Comparison of ENCODE assay signal across 26 cellular contexts in genomic region chr2:96136123-96136720, GRCh38. TPM values are rescaled to one million over a fixed set of nuclear protein-coding genes. Genes with fewer than 3 reads are reported as not detected.
DNase-seq lines count a peak whose midpoint lies in the region; ATAC-seq and TF ChIP-seq lines count a peak whose summit lies in the region.
"Had no signal": no experiment of that assay in that cellular context is flagged by ENCODE, and none has a peak within 500 bp of the region (broad histone marks: within the 10 kb centered on the region; RNA-seq: fewer than 3 reads in every experiment).

No MANE protein-coding gene starts in this region.

- intact Hi-C loops in Right ventricle myocardium inferior (cut with DNase I) = no loop called here

- no peaks in the 10 kb centered on the region for H3K79me2 ChIP-seq in osteoblast (ENCODE audit: insufficient read depth, low read length)

- H3K36me3 Mint-ChIP-seq in mesothelial cell of epicardium = no peaks in the 10 kb centered on the region
- H3K36me3 Mint-ChIP-seq: activated naive CD4-positive, alpha-beta T cell treated with anti-CD3 and anti-CD28 coated beads, Interleukin-2, amount 50 U/mL, for 24 hours; naive B cell had no signal

- H3K27me3 Mint-ChIP-seq in mesothelial cell of epicardium (ENCODE audit: low read depth) = peaks cover 44% of the 10 kb centered on the region
- H3K27me3 Mint-ChIP-seq: activated naive CD4-positive, alpha-beta T cell treated with anti-CD3 and anti-CD28 coated beads, Interleukin-2, amount 50 U/mL, for 24 hours; naive B cell had no signal

- no peak overlapping the region for H2AFZ ChIP-seq in osteoblast (ENCODE audit: low read length)

- ATAC-seq in Right ventricle myocardium inferior = no peak
- ATAC-seq: HCT116, left lobe of liver had no signal

- H3K9me3 Mint-ChIP-seq in mesothelial cell of epicardium = no peaks in the 10 kb centered on the region
- H3K9me3 Mint-ChIP-seq: activated naive CD4-positive, alpha-beta T cell treated with anti-CD3 and anti-CD28 coated beads, Interleukin-2, amount 50 U/mL, for 24 hours; activated T-helper 1 cell treated with anti-CD3 and anti-CD28 coated beads, Interleukin-12 subunit alpha, Interleukin-12 subunit beta, Interleukin-2, Interleukin-4 antibody, amounts not matched to agents 30 ng/mL and 10 ng/mL and 1 ng/mL, durations not matched to agents 14 hours and 24 hours and 36 hours; CD4-positive, CD25-positive, alpha-beta regulatory T cell; immature natural killer cell; naive B cell had no signal

- no peak overlapping the region for H3K4me3 Mint-ChIP-seq in mesothelial cell of epicardium
- H3K4me3 Mint-ChIP-seq: activated naive CD4-positive, alpha-beta T cell treated with anti-CD3 and anti-CD28 coated beads, Interleukin-2, amount 50 U/mL, for 24 hours; activated T-helper 1 cell treated with anti-CD3 and anti-CD28 coated beads, Interleukin-12 subunit alpha, Interleukin-12 subunit beta, Interleukin-2, Interleukin-4 antibody, amounts not matched to agents 30 ng/mL and 10 ng/mL and 1 ng/mL, durations not matched to agents 14 hours and 24 hours and 36 hours; CD4-positive, CD25-positive, alpha-beta regulatory T cell; naive B cell had no signal

- no peak overlapping the region for H3K4me2 ChIP-seq in osteoblast (ENCODE audit: insufficient read depth, low read length)
- H3K4me2 ChIP-seq: KMS-11 had no signal

- TF ChIP-seq CTCF in right atrium auricular region (IDR thresholded peaks at IDR 0.05) = no peak
- no peak for TF ChIP-seq CTCF in osteoblast (IDR thresholded peaks at IDR 0.05; ENCODE audit: extremely low read depth, low read depth, low read length)
- TF ChIP-seq CTCF in mesothelial cell of epicardium (IDR thresholded peaks at IDR 0.05; ENCODE audit: unreplicated experiment) = no peak

- DNase-seq in NCI-H1417 (lab: John Stamatoyannopoulos, UW) = peak in 2 of 3 experiments; percentile 17 to 45
- DNase-seq in NCI-H1417 treated with DMSO at 0.1 percent for 48 hours (lab: John Stamatoyannopoulos, UW) = no peak
- peak; percentile 26 for DNase-seq in Right ventricle myocardium inferior (ENCODE audit: missing footprints)
- DNase-seq in right atrium auricular region (ENCODE audit: low spot score) = no peak
- DNase-seq in NT2/D1 (ENCODE audit: low read depth, low spot score) = no peak
- DNase-seq in osteoblast (ENCODE audit: insufficient read length, low spot score, missing footprints) = peak; percentile 29
- no peak for DNase-seq in mesothelial cell of epicardium (ENCODE audit: low spot score in 2 of 2, unreplicated experiment in 2 of 2)
- DNase-seq in T1000 (lab: John Stamatoyannopoulos, UW) = no peak
- DNase-seq: 8988T; activated CD4-positive, alpha-beta T cell treated with anti-CD3 and anti-CD28 coated beads, Interleukin-2, amount 50 U/mL, for 1 hour; amygdala; CD4-positive, CD25-positive, alpha-beta regulatory T cell; hypothalamus; immature natural killer cell; naive B cell; NCI-H1694 treated with DMSO at 0.1 percent for 48 hours; NCI-H774; T-helper 9 cell; tibial artery had no signal

- H3K4me3 ChIP-seq in right atrium auricular region (no peak overlapping the region), NT2/D1 (ENCODE audit: insufficient read length, low read depth) (no peak overlapping the region), osteoblast (ENCODE audit: insufficient read depth, low read length) (no peak overlapping the region)
- H3K4me3 ChIP-seq: skin epidermis, tibial artery had no signal

- peak overlapping the region; percentile 38 for H3K9ac ChIP-seq in NT2/D1 (ENCODE audit: insufficient read length, low read depth)
- H3K9ac ChIP-seq: KMS-11 had no signal

- H3K9me3 ChIP-seq in right atrium auricular region (no peaks in the 10 kb centered on the region), NT2/D1 (ENCODE audit: insufficient read depth, low read length) (no peaks in the 10 kb centered on the region), osteoblast (ENCODE audit: low read depth, low read length) (no peaks in the 10 kb centered on the region)
- H3K9me3 ChIP-seq: tibial artery had no signal

- no peak overlapping the region for H3K27ac Mint-ChIP-seq in mesothelial cell of epicardium
- H3K27ac Mint-ChIP-seq: activated naive CD4-positive, alpha-beta T cell treated with anti-CD3 and anti-CD28 coated beads, Interleukin-2, amount 50 U/mL, for 24 hours; activated T-helper 1 cell treated with anti-CD3 and anti-CD28 coated beads, Interleukin-12 subunit alpha, Interleukin-12 subunit beta, Interleukin-2, Interleukin-4 antibody, amounts not matched to agents 30 ng/mL and 10 ng/mL and 1 ng/mL, durations not matched to agents 14 hours and 24 hours and 36 hours; CD4-positive, CD25-positive, alpha-beta regulatory T cell had no signal

- H3K27ac ChIP-seq in right atrium auricular region (no peak overlapping the region), osteoblast (ENCODE audit: low read depth, low read length) (no peak overlapping the region)
- H3K27ac ChIP-seq: KMS-11, skin epidermis, tibial artery had no signal

- H3K36me3 ChIP-seq in right atrium auricular region (no peaks in the 10 kb centered on the region), NT2/D1 (ENCODE audit: insufficient read depth, insufficient read length, low read length) (no peaks in the 10 kb centered on the region), osteoblast (ENCODE audit: insufficient read depth, low read length) (no peaks in the 10 kb centered on the region)
- H3K36me3 ChIP-seq: tibial artery had no signal

- H4K20me1 ChIP-seq in osteoblast (ENCODE audit: insufficient read depth, low read length) = peaks cover 2% of the 10 kb centered on the region

- H3K4me1 ChIP-seq in right atrium auricular region = peaks cover 0 to 3% of the 10 kb centered on the region in 2 donors
- H3K4me1 ChIP-seq in NT2/D1 (ENCODE audit: insufficient read depth, insufficient read length) = peaks cover 9% of the 10 kb centered on the region
- no peaks in the 10 kb centered on the region for H3K4me1 ChIP-seq in osteoblast (ENCODE audit: insufficient read depth, low read length)
- H3K4me1 ChIP-seq: tibial artery had no signal

- H3K4me1 Mint-ChIP-seq in mesothelial cell of epicardium = no peaks in the 10 kb centered on the region

- H3K27me3 ChIP-seq in right atrium auricular region (no peaks in the 10 kb centered on the region), NT2/D1 (ENCODE audit: insufficient read depth, insufficient read length) (no peaks in the 10 kb centered on the region), osteoblast (ENCODE audit: insufficient read depth, low read length) (peaks cover 9% of the 10 kb centered on the region)

RNA-seq across cellular contexts. Expression of gene ASTL, which starts 2.1 kb away (rescaled TPM):
- total RNA-seq in Right ventricle myocardium inferior = not detected
- not detected for total RNA-seq in right atrium auricular region
- not detected in 2 replicates for total RNA-seq in osteoblast
- 0.60 to 1.2 TPM (median 1.1 TPM) in 3 replicates for total RNA-seq in mesothelial cell of epicardium
- total RNA-seq: left lobe of liver, mesenteric fat pad had no signal

RNA-seq across cellular contexts. Expression of gene DUSP2, which starts 9.0 kb away (rescaled TPM):
- 1.3 TPM for total RNA-seq in Right ventricle myocardium inferior
- total RNA-seq in right atrium auricular region = 1 to 10 TPM; 4.0 to 9.0 TPM
- 2.7 and 3.3 TPM in 2 replicates for total RNA-seq in osteoblast
- 38.3 to 42.7 TPM (median 40.6 TPM) in 3 replicates for total RNA-seq in mesothelial cell of epicardium

RNA-seq across cellular contexts. Expression of gene ADRA2B, which starts 19.9 kb away (rescaled TPM):
- 6.9 TPM for total RNA-seq in Right ventricle myocardium inferior
- total RNA-seq in right atrium auricular region = 1 to 10 TPM in 1 of 2 donors, under 1 TPM in 1; 0.47 to 1.4 TPM
- under 0.01 TPM in 1 of 2 replicates, not detected in the other for total RNA-seq in osteoblast
- 0.51 to 0.63 TPM (median 0.56 TPM) in 3 replicates for total RNA-seq in mesothelial cell of epicardium

Comparison
In these comparisons a context has a peak if more than half of its experiments do, and no peak if none do; other contexts are left out.
1. DNase-seq: peak in NCI-H1417 (2 of 3), Right ventricle myocardium inferior (single experiment) and osteoblast (single experiment); none in NCI-H1417 treated with DMSO at 0.1 percent for 48 hours (single experiment), right atrium auricular region (single experiment), NT2/D1 (single experiment), mesothelial cell of epicardium (0 of 2) and T1000 (single experiment).